8 cellular contexts compared by ENCODE assay signal in genomic region chr6:30483677-30484279, GRCh38. TPM values are rescaled to one million over a fixed set of nuclear protein-coding genes. Genes with fewer than 3 reads are reported as not detected.
A peak's percentile ranks its signal among the peaks of the same experiment; 100 is the strongest.
DNase-seq lines count a peak whose midpoint lies in the region; ATAC-seq and TF ChIP-seq lines count a peak whose summit lies in the region.

No MANE protein-coding gene starts in this region.

- intact Hi-C loops in MCF 10A (cut with micrococcal nuclease) (loop anchor here (1.0 to 5.0 kb wide), 6 partner anchors 49 to 604 kb away; partner anchors contain the start of gene TUBB), right lobe of liver (cut with DNase I) (loop anchor here (5.0 to 10.0 kb wide), 3 partner anchors 64 to 191 kb away; partner anchors contain the start of gene DHX16 (in 1 of the 2))

- no peaks in the 10 kb centered on the region for H3K9me3 Mint-ChIP-seq in MCF 10A (ENCODE audit: unreplicated experiment)

- H3K4me1 ChIP-seq in right lobe of liver: no peaks in the 10 kb centered on the region

- 28% methylated on average over 7 of the region's 7 CpGs for WGBS in right lobe of liver (ENCODE audit: insufficient coverage, low coverage, low lambda C conversion rate, missing lambda C conversion rate)

- in situ Hi-C loops in ACHN (cut with HindIII; ENCODE audit: low pct_ligation_motif_present, low pct_unique_long_range_greater_than_20kb, low sequenced_read_pairs): no loop called here

- DNase-seq in ACHN (peak; percentile 58), GM06990 (ENCODE audit: extremely low read depth, insufficient read length) (no peak), NCI-H69 (lab: John Stamatoyannopoulos, UW) (peak; percentile 60), MCF 10A (ENCODE audit: unreplicated experiment) (peak; percentile 75), right lobe of liver (no peak)
- DNase-seq in NK-92 treated with Interleukin-12 subunit alpha and Interleukin-12 subunit beta, amount 100 ng/mL, for 24 hours (lab: John Stamatoyannopoulos, UW): no peak

- H3K9me3 ChIP-seq in right lobe of liver: no peaks in the 10 kb centered on the region

- no peak overlapping the region for H3K4me3 Mint-ChIP-seq in MCF 10A (ENCODE audit: unreplicated experiment)

- H3K4me3 ChIP-seq in GM06990 (replicated peaks; ENCODE audit: low read depth, low read length) (no peak overlapping the region), right lobe of liver (no peak overlapping the region)

- POLR2A ChIA-PET in MCF 10A (lab: Yijun Ruan, JAX): interaction anchor here (0.7 to 3.4 kb wide), 9 partner anchors 29 to 130 kb away, joined by 3 to 12 read pairs (median 3); no protein-coding TSS in a partner anchor

- peaks cover 43% of the 10 kb centered on the region for H3K27me3 Mint-ChIP-seq in MCF 10A (ENCODE audit: insufficient read depth, unreplicated experiment)

- H3K36me3 ChIP-seq in GM06990 (ENCODE audit: control insufficient read depth, insufficient read depth, low read length) (no peaks in the 10 kb centered on the region), right lobe of liver (no peaks in the 10 kb centered on the region)

- CTCF ChIA-PET in MCF 10A (lab: Yijun Ruan, JAX): interaction anchor here (0.5 to 9.3 kb wide), 29 partner anchors 10 to 1680 kb away, joined by 3 to 229 read pairs (median 5); no protein-coding TSS in a partner anchor

- H3K4me1 Mint-ChIP-seq in MCF 10A (ENCODE audit: insufficient read depth, unreplicated experiment): peaks cover 3% of the 10 kb centered on the region

- H3K36me3 Mint-ChIP-seq in MCF 10A (ENCODE audit: insufficient read depth, unreplicated experiment): no peaks in the 10 kb centered on the region

- H3K27ac ChIP-seq in right lobe of liver: no peak overlapping the region

- no peak overlapping the region for H3K27ac Mint-ChIP-seq in MCF 10A (ENCODE audit: low read depth, unreplicated experiment)

- BruUV-seq in MCF 10A (replicated peaks; lab: Mats Ljungman, UMichigan): no TSS peak

- H3K27me3 ChIP-seq in GM06990 (replicated peaks; ENCODE audit: control insufficient read depth, insufficient read depth, low read length) (no peaks in the 10 kb centered on the region; the same call in 1 of the 2 replicates), right lobe of liver (peaks cover 0 to 16% of the 10 kb centered on the region in 2 donors)

- TF ChIP-seq POLR2A in right lobe of liver (IDR thresholded peaks at IDR 0.05): no peak

- ATAC-seq in right lobe of liver (peak; percentile 51 to 67 (median 62)), GM19351 (IDR thresholded peaks at IDR 0.05; ENCODE audit: unreplicated experiment) (no peak), HG02970 (IDR thresholded peaks at IDR 0.05; ENCODE audit: low FRiP score, unreplicated experiment) (no peak)

- TF ChIP-seq CTCF in GM06990 (IDR thresholded peaks at IDR 0.05; ENCODE audit: insufficient read depth, low read length, poor library complexity, severe bottlenecking): peak; percentile 45
- TF ChIP-seq CTCF in MCF 10A (IDR thresholded peaks at IDR 0.05; ENCODE audit: unreplicated experiment): peak; percentile 70
- TF ChIP-seq CTCF in right lobe of liver (IDR thresholded peaks at IDR 0.05): peak; percentile 52 to 82 (median 60)

RNA-seq across cellular contexts. Expression of gene HLA-E, which starts 5.5 kb away (rescaled TPM):
- total RNA-seq in MCF 10A (2022): 83.6 and 103 TPM in 2 replicates
- total RNA-seq in right lobe of liver: 100 to 1,000 TPM; 116 to 257 (median 183) TPM

Comparison
In these comparisons a context has a peak if more than half of its experiments do, and no peak if none do; other contexts are left out.
1. DNase-seq: peak in ACHN (single experiment), NCI-H69 (single experiment) and MCF 10A (single experiment); none in GM06990 (single experiment), right lobe of liver (0 of 3) and NK-92 treated with Interleukin-12 subunit alpha and Interleukin-12 subunit beta, amount 100 ng/mL, for 24 hours (single experiment).
2. ATAC-seq: peak in right lobe of liver (4 of 4); none in GM19351 (single experiment) and HG02970 (single experiment).
3. Peak in every context shown above with its lines, with median percentiles within 50 percentile points of each other: CTCF ChIP-seq.